ENCODE assay signal across 8 cellular contexts in genomic region chr19:15142313-15142712, GRCh38. TPM values are rescaled to one million over a fixed set of nuclear protein-coding genes. Genes with fewer than 3 reads are reported as not detected.
"Had no signal": no experiment of that assay in that cellular context is flagged by ENCODE, and none has a peak within 500 bp of the region (broad histone marks: within the 10 kb centered on the region; RNA-seq: fewer than 3 reads in every experiment).

No MANE protein-coding gene starts in this region.

- H3K4me1 ChIP-seq: HAP-1 had no signal

- DNase-seq: GM23248, GOT3, H7, HFFc6, IMR-90 had no signal

- H3K36me3 ChIP-seq: HAP-1 had no signal

- H3K4me3 ChIP-seq: GM23248, HAP-1, K562 had no signal

- H3K27ac ChIP-seq: GM23248 had no signal

RNA-seq across cellular contexts. Expression of gene SYDE1, which starts 35.1 kb away (rescaled TPM):
- total RNA-seq: HT-29 had no signal
- polyA plus RNA-seq: K562 had no signal
